1 cellular context compared by ENCODE assay signal in the genomic region with DNA sequence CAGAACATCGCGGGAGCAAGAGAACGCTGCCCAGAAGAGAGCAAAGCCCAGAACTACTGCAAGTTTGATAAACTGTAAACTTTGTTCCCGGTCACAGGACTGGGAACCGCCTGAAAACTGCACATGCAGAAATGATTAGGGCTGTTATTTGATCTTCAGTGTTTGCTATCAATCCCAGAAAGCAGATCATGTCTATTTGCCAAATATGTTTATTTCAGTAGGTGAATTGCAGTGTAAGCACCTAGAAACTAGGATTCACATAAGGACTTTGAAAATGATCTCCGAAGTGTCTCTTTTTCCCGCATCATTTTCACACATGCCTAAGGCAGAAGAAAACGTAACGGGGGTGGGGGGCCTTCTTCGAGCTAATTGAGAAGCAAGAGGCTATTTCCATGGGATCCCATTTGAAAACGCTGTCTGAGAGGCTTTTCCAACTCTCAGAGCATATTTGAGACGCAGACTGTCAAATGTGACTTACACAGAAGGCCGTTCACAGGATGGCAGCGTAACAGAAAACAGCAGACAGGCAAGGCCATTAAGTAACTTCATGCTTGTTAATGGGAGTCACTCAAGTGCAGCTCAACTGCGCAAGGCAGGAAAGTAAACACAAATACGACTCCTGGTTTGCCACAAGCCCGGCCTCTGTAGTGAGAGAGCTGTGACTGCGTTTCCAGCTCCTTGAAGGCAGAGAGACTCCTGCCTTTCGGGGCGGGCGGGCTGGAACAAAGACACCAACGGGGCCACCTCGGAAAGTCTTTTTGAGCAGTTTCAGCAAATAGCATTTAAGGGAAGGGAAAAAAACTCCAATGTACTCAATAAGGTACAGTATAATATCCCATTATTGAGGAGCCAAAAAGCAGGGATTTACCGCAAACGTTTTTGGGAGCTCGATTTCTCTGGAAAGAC.
TF ChIP-seq lines count a peak whose summit lies in the region.

No MANE protein-coding gene starts in this region.

TF ChIP-seq in HepG2, 621 proteins besides CTCF, POLR2A, EP300 and RAD21 (continued from another document and continues in another):
- no peak for TF ChIP-seq AFF4 (CRISPR knock-in tag; IDR thresholded peaks at IDR 0.05)
- TF ChIP-seq ZNF274 (CRISPR knock-in tag; IDR thresholded peaks at IDR 0.05): 0 out of 2 replicates have a peak, but pooled peaks have one; percentile 52
- TF ChIP-seq MAF1 (CRISPR knock-in tag; IDR thresholded peaks at IDR 0.05; ENCODE audit: borderline replicate concordance): no peak; the same call in 1 of the 2 replicates
- TF ChIP-seq NFE2 (CRISPR knock-in tag; IDR thresholded peaks at IDR 0.05): no peak
- TF ChIP-seq SRY (CRISPR knock-in tag; IDR thresholded peaks at IDR 0.05): peak; percentile 75; the same call in 1 of the 2 replicates
- no peak for TF ChIP-seq ELK4 (CRISPR knock-in tag; IDR thresholded peaks at IDR 0.05; ENCODE audit: borderline replicate concordance)
- TF ChIP-seq ZNF12 (CRISPR knock-in tag; IDR thresholded peaks at IDR 0.05): peak; percentile 86
- TF ChIP-seq, protein P1, sequence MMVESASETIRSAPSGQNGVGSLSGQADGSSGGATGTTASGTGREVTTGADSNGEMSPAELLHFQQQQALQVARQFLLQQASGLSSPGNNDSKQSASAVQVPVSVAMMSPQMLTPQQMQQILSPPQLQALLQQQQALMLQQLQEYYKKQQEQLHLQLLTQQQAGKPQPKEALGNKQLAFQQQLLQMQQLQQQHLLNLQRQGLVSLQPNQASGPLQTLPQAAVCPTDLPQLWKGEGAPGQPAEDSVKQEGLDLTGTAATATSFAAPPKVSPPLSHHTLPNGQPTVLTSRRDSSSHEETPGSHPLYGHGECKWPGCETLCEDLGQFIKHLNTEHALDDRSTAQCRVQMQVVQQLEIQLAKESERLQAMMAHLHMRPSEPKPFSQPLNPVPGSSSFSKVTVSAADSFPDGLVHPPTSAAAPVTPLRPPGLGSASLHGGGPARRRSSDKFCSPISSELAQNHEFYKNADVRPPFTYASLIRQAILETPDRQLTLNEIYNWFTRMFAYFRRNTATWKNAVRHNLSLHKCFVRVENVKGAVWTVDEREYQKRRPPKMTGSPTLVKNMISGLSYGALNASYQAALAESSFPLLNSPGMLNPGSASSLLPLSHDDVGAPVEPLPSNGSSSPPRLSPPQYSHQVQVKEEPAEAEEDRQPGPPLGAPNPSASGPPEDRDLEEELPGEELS (CRISPR knock-in tag; IDR thresholded peaks at IDR 0.05): peak; percentile 91
- TF ChIP-seq ZFP36L1 (CRISPR knock-in tag; IDR thresholded peaks at IDR 0.05): no peak
- no peak; the same call in 1 of the 2 replicates for TF ChIP-seq MIER2 (CRISPR knock-in tag; IDR thresholded peaks at IDR 0.05)
- TF ChIP-seq, protein P2, sequence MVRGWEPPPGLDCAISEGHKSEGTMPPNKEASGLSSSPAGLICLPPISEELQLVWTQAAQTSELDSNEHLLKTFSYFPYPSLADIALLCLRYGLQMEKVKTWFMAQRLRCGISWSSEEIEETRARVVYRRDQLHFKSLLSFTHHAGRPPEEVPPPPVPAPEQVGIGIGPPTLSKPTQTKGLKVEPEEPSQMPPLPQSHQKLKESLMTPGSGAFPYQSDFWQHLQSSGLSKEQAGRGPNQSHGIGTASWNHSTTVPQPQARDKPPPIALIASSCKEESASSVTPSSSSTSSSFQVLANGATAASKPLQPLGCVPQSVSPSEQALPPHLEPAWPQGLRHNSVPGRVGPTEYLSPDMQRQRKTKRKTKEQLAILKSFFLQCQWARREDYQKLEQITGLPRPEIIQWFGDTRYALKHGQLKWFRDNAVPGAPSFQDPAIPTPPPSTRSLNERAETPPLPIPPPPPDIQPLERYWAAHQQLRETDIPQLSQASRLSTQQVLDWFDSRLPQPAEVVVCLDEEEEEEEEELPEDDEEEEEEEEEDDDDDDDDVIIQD (CRISPR knock-in tag; IDR thresholded peaks at IDR 0.05; ENCODE audit: low read depth): peak; percentile 40
- TF ChIP-seq MXD1 (CRISPR knock-in tag; IDR thresholded peaks at IDR 0.05): 0 out of 2 replicates have a peak, but pooled peaks have one; percentile 40
- TF ChIP-seq, protein P3, sequence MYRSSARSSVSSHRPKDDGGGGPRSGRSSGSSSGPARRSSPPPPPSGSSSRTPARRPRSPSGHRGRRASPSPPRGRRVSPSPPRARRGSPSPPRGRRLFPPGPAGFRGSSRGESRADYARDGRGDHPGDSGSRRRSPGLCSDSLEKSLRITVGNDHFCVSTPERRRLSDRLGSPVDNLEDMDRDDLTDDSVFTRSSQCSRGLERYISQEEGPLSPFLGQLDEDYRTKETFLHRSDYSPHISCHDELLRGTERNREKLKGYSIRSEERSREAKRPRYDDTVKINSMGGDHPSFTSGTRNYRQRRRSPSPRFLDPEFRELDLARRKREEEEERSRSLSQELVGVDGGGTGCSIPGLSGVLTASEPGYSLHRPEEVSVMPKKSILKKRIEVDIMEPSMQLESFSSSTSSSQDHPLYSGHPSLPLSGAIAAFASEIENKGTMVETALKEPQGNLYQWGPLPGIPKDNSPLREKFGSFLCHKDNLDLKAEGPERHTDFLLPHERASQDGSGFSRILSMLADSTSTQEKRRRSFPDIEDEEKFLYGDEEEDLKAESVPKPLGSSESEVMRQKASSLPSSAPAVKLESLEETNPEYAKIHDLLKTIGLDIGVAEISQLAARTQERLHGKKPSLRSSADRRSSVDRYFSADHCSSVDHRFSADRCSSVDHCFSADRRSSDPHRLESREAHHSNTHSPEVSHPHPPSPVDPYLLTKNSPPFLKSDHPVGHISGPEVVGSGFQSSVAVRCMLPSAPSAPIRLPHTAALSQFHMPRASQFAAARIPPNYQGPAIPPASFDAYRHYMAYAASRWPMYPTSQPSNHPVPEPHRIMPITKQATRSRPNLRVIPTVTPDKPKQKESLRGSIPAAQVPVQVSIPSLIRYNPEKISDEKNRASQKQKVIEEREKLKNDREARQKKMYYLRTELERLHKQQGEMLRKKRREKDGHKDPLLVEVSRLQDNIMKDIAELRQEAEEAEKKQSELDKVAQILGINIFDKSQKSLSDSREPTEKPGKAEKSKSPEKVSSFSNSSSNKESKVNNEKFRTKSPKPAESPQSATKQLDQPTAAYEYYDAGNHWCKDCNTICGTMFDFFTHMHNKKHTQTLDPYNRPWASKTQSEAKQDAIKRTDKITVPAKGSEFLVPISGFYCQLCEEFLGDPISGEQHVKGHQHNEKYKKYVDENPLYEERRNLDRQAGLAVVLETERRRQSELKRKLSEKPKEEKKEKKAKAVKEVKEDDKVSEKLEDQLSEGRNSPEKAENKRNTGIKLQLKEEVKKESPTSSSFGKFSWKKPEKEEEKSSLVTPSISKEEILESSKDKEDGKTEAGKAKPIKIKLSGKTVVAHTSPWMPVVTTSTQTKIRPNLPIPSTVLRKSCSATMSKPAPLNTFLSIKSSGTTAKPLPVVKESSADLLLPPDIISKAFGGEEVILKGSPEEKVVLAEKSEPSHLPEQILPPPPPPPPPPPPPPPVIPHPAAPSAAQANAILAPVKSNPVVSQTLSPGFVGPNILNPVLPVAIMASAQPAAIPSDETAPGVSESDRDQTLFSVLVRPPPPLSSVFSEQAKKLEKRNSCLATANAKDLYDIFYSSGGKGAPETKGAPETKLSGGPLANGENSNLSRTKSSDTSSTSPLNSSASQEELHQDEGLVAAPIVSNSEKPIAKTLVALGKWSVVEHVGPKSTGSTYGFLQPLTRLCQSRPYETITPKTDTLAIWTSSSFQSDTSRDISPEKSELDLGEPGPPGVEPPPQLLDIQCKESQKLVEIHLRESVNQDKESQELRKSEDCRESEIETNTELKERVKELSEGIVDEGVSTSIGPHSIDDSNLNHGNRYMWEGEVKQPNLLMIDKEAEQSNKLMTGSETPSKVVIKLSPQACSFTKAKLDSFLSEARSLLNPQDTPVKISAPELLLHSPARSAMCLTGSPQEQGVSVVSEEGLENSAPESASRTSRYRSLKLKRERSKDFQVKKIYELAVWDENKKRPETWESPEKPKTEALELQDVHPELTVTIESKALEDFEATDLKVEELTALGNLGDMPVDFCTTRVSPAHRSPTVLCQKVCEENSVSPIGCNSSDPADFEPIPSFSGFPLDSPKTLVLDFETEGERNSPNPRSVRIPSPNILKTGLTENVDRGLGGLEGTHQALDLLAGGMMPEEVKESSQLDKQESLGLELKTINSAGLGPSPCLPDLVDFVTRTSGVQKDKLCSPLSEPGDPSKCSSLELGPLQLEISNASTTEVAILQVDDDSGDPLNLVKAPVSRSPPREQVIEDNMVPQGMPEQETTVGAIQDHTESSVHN (CRISPR knock-in tag; IDR thresholded peaks at IDR 0.05): 0 out of 2 replicates have a peak, but pooled peaks have one; percentile 42
- TF ChIP-seq TMF1 (CRISPR knock-in tag; IDR thresholded peaks at IDR 0.05; ENCODE audit: low read depth): no peak
- no peak for TF ChIP-seq SNRNP70 (IDR thresholded peaks at IDR 0.05; ENCODE audit: low read depth, low read length)
- TF ChIP-seq, protein P4, sequence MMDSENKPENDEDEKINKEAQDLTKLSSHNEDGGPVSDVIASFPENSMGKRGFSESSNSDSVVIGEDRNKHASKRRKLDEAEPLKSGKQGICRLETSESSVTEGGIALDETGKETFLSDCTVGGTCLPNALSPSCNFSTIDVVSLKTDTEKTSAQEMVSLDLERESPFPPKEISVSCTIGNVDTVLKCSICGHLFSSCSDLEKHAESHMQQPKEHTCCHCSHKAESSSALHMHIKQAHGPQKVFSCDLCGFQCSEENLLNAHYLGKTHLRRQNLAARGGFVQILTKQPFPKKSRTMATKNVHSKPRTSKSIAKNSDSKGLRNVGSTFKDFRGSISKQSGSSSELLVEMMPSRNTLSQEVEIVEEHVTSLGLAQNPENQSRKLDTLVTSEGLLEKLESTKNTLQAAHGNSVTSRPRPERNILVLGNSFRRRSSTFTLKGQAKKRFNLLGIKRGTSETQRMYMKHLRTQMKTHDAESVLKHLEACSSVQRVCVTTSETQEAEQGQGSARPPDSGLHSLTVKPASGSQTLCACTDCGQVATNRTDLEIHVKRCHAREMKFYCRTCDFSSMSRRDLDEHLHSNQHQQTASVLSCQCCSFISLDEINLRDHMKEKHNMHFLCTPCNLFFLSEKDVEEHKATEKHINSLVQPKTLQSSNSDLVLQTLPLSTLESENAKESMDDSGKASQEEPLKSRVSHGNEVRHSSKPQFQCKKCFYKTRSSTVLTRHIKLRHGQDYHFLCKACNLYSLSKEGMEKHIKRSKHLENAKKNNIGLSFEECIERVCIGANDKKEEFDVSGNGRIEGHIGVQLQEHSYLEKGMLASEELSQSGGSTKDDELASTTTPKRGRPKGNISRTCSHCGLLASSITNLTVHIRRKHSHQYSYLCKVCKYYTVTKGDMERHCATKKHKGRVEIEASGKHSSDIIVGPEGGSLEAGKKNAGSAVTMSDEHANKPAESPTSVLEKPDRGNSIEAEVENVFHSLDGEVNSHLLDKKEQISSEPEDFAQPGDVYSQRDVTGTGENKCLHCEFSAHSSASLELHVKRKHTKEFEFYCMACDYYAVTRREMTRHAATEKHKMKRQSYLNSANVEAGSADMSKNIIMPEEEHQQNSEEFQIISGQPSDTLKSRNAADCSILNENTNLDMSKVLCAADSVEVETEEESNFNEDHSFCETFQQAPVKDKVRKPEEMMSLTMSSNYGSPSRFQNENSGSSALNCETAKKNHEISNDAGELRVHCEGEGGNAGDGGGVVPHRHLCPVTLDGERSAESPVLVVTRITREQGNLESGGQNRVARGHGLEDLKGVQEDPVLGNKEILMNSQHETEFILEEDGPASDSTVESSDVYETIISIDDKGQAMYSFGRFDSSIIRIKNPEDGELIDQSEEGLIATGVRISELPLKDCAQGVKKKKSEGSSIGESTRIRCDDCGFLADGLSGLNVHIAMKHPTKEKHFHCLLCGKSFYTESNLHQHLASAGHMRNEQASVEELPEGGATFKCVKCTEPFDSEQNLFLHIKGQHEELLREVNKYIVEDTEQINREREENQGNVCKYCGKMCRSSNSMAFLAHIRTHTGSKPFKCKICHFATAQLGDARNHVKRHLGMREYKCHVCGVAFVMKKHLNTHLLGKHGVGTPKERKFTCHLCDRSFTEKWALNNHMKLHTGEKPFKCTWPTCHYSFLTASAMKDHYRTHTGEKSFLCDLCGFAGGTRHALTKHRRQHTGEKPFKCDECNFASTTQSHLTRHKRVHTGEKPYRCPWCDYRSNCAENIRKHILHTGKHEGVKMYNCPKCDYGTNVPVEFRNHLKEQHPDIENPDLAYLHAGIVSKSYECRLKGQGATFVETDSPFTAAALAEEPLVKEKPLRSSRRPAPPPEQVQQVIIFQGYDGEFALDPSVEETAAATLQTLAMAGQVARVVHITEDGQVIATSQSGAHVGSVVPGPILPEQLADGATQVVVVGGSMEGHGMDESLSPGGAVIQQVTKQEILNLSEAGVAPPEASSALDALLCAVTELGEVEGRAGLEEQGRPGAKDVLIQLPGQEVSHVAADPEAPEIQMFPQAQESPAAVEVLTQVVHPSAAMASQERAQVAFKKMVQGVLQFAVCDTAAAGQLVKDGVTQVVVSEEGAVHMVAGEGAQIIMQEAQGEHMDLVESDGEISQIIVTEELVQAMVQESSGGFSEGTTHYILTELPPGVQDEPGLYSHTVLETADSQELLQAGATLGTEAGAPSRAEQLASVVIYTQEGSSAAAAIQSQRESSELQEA (CRISPR knock-in tag; IDR thresholded peaks at IDR 0.05; ENCODE audit: not compliant biosample characterization): peak; percentile 56
- TF ChIP-seq SPEN (CRISPR knock-in tag; IDR thresholded peaks at IDR 0.05; ENCODE audit: low read depth): peak; percentile 64; the same call in 1 of the 2 replicates
